Comparison of ENCODE assay signal across 8 cellular contexts in genomic region chr16:70653809-70654771, GRCh38. TPM values are rescaled to one million over a fixed set of nuclear protein-coding genes. Genes with fewer than 3 reads are reported as not detected.
DNase-seq lines count a peak whose midpoint lies in the region; ATAC-seq lines count a peak whose summit lies in the region.

No MANE protein-coding gene starts in this region.

- ATAC-seq in HG03064 (IDR thresholded peaks at IDR 0.05; ENCODE audit: low read depth, unreplicated experiment) (peak; percentile 62), GM18517 (IDR thresholded peaks at IDR 0.05; ENCODE audit: unreplicated experiment) (no peak)

- H3K27ac Mint-ChIP-seq in activated CD4-positive, alpha-beta memory T cell treated with anti-CD3 and anti-CD28 coated beads for 36 hours, result no peak overlapping the region

- POLR2A ChIA-PET in activated CD4-positive, alpha-beta memory T cell treated with anti-CD3 and anti-CD28 coated beads for 36 hours (lab: Charles Lee), result interaction anchor here (0.6 to 1.2 kb wide), 2 partner anchors 59 to 260 kb away, joined by 3 read pairs; no protein-coding TSS in a partner anchor

- H3K4me3 Mint-ChIP-seq in activated CD4-positive, alpha-beta memory T cell treated with anti-CD3 and anti-CD28 coated beads for 36 hours, result no peak overlapping the region

- H3K4me1 Mint-ChIP-seq in activated CD4-positive, alpha-beta memory T cell treated with anti-CD3 and anti-CD28 coated beads for 36 hours (ENCODE audit: low read depth), result peaks cover 5% of the 10 kb centered on the region

- intact Hi-C loops in activated CD4-positive, alpha-beta memory T cell treated with anti-CD3 and anti-CD28 coated beads for 36 hours (cut with micrococcal nuclease), result loop anchor here (1.0 kb wide), 1 partner anchor 146 kb away; no protein-coding TSS in a partner anchor

- DNase-seq in D341Med (ENCODE audit: low spot score), result peak; percentile 74
- DNase-seq in NCI-H774 (lab: John Stamatoyannopoulos, UW), result peak; percentile 9
- peak; percentile 89 for DNase-seq in activated CD4-positive, alpha-beta memory T cell treated with anti-CD3 and anti-CD28 coated beads for 36 hours
- DNase-seq in ecto neural progenitor cell (ENCODE audit: low spot score), result peak; percentile 90
- peak; percentile 85 to 87 for DNase-seq in lung microvascular endothelial cell (ENCODE audit: low read depth in 2 of 2)
- DNase-seq in stimulated activated CD4-positive, alpha-beta T cell treated with anti-CD3 and anti-CD28 coated beads, TNF-alpha, amount 100 ng/mL, for 4 hours (ENCODE audit: low read depth in 3 of 3), result peak; percentile 56 to 59 (median 58)

- H3K9me3 Mint-ChIP-seq in activated CD4-positive, alpha-beta memory T cell treated with anti-CD3 and anti-CD28 coated beads for 36 hours, result no peaks in the 10 kb centered on the region

- H3K27me3 Mint-ChIP-seq in activated CD4-positive, alpha-beta memory T cell treated with anti-CD3 and anti-CD28 coated beads for 36 hours, result peaks cover 1% of the 10 kb centered on the region

- no peaks in the 10 kb centered on the region for H3K36me3 Mint-ChIP-seq in activated CD4-positive, alpha-beta memory T cell treated with anti-CD3 and anti-CD28 coated beads for 36 hours

- CTCF ChIA-PET in activated CD4-positive, alpha-beta memory T cell treated with anti-CD3 and anti-CD28 coated beads for 36 hours (lab: Charles Lee), result interaction anchor here (0.7 to 2.6 kb wide), 18 partner anchors 9 to 323 kb away, joined by 3 to 18 read pairs (median 4); partner anchors contain the start of gene DDX19A

RNA-seq across cellular contexts. Expression of gene IL34, which starts 7.7 kb away (rescaled TPM):
- total RNA-seq in activated CD4-positive, alpha-beta memory T cell treated with anti-CD3 and anti-CD28 coated beads for 36 hours, result not detected
- 2.0 and 2.8 TPM in 2 replicates for total RNA-seq in lung microvascular endothelial cell

RNA-seq across cellular contexts. Expression of gene MTSS2, which starts 31.8 kb away (rescaled TPM):
- total RNA-seq in activated CD4-positive, alpha-beta memory T cell treated with anti-CD3 and anti-CD28 coated beads for 36 hours, result 1 to 10 TPM in 1 of 2 experiments, under 1 TPM in 1; 0.29 to 1.1 TPM
- total RNA-seq in lung microvascular endothelial cell, result 7.8 and 11.1 TPM in 2 replicates

Comparison
In these comparisons a context has a peak if more than half of its experiments do, and no peak if none do; other contexts are left out.
1. DNase-seq: peak in every context shown above with its lines; median percentile 90 in ecto neural progenitor cell; 89 in activated CD4-positive, alpha-beta memory T cell treated with anti-CD3 and anti-CD28 coated beads for 36 hours; 86 in lung microvascular endothelial cell; 74 in D341Med; 58 in stimulated activated CD4-positive, alpha-beta T cell treated with anti-CD3 and anti-CD28 coated beads, TNF-alpha, amount 100 ng/mL, for 4 hours; 9 in NCI-H774.